ENCODE assay signal across 27 cellular contexts in genomic region chr13:113967206-113967720, GRCh38. TPM values are rescaled to one million over a fixed set of nuclear protein-coding genes. Genes with fewer than 3 reads are reported as not detected.
"Had no signal": no experiment of that assay in that cellular context is flagged by ENCODE, and none has a peak within 500 bp of the region (broad histone marks: within the 10 kb centered on the region; RNA-seq: fewer than 3 reads in every experiment).

No MANE protein-coding gene starts in this region.

- H3K4me1 Mint-ChIP-seq: activated CD4-positive, alpha-beta memory T cell treated with anti-CD3 and anti-CD28 coated beads, Interleukin-2, amount 10 ng/mL, durations not matched to agents 7 days and 5 days; activated CD4-positive, alpha-beta T cell treated with anti-CD3 and anti-CD28 coated beads, Interleukin-2, amount 10 ng/mL, durations not matched to agents 24 days and 14 days; activated naive CD8-positive, alpha-beta T cell treated with anti-CD3 and anti-CD28 coated beads, Interleukin-2, amount 50 U/mL, for 24 hours; immature natural killer cell; nephron progenitor cell; stimulated activated effector memory CD8-positive, alpha-beta T cell treated with anti-CD3 and anti-CD28 coated beads, Interleukin-12 subunit alpha, Interleukin-12 subunit beta, amount 100 ng/mL, for 72 hours had no signal

- H3K27me3 Mint-ChIP-seq: activated CD4-positive, alpha-beta memory T cell treated with anti-CD3 and anti-CD28 coated beads, Interleukin-2, amount 10 ng/mL, durations not matched to agents 7 days and 5 days; activated CD4-positive, alpha-beta T cell treated with anti-CD3 and anti-CD28 coated beads, Interleukin-2, amount 10 ng/mL, durations not matched to agents 24 days and 14 days; activated naive CD8-positive, alpha-beta T cell treated with anti-CD3 and anti-CD28 coated beads, Interleukin-2, amount 50 U/mL, for 24 hours had no signal

- H3K36me3 ChIP-seq: suprapubic skin, vagina had no signal

- H3K27ac Mint-ChIP-seq: activated CD4-positive, alpha-beta memory T cell treated with anti-CD3 and anti-CD28 coated beads, Interleukin-2, amount 10 ng/mL, durations not matched to agents 7 days and 5 days; activated CD4-positive, alpha-beta T cell treated with anti-CD3 and anti-CD28 coated beads, Interleukin-2, amount 10 ng/mL, durations not matched to agents 24 days and 14 days; activated naive CD8-positive, alpha-beta T cell treated with anti-CD3 and anti-CD28 coated beads, Interleukin-2, amount 50 U/mL, for 24 hours; nephron progenitor cell; stimulated activated effector memory CD8-positive, alpha-beta T cell treated with anti-CD3 and anti-CD28 coated beads, Interleukin-12 subunit alpha, Interleukin-12 subunit beta, amount 100 ng/mL, for 72 hours; T-helper 2 cell treated with Interferon-gamma antibody and Interleukin-4, amounts not matched to agents 5 μg/mL and 100 μg/mL, for 36 hours had no signal

- H3K9me3 ChIP-seq: stomach, suprapubic skin, vagina had no signal

- H3K27me3 ChIP-seq: brain microvascular endothelial cell, hepatocyte, stomach, suprapubic skin, vagina had no signal

- H3K4me3 ChIP-seq: hepatocyte, SK-N-MC, skin epidermis, stomach, suprapubic skin, vagina had no signal

- DNase-seq: activated CD4-positive, alpha-beta memory T cell treated with anti-CD3 and anti-CD28 coated beads, Interleukin-2, amount 10 ng/mL, durations not matched to agents 7 days and 5 days; activated CD4-positive, alpha-beta T cell treated with anti-CD3 and anti-CD28 coated beads, Interleukin-2, amount 10 ng/mL, durations not matched to agents 24 days and 14 days; activated gamma-delta T cell; activated naive CD4-positive, alpha-beta T cell treated with anti-CD3 and anti-CD28 coated beads, Interleukin-2, amount 50 U/mL, for 16 hours; activated naive CD8-positive, alpha-beta T cell treated with anti-CD3 and anti-CD28 coated beads, Interleukin-2, amount 50 U/mL, for 24 hours; brain microvascular endothelial cell; central memory CD4-positive, alpha-beta T cell; effector memory CD4-positive, alpha-beta T cell; foreskin keratinocyte; immature natural killer cell; mammary epithelial cell; midbrain; nephron progenitor cell; occipital lobe; retina; stimulated activated CD4-positive, alpha-beta T cell treated with anti-CD3 and anti-CD28 coated beads, Interleukin-1b, Interleukin-23, amount 100 ng/mL, for 48 hours; stomach; trophoblast cell had no signal

- H3K4me3 Mint-ChIP-seq: activated CD4-positive, alpha-beta memory T cell treated with anti-CD3 and anti-CD28 coated beads, Interleukin-2, amount 10 ng/mL, durations not matched to agents 7 days and 5 days; activated CD4-positive, alpha-beta T cell treated with anti-CD3 and anti-CD28 coated beads, Interleukin-2, amount 10 ng/mL, durations not matched to agents 24 days and 14 days; activated naive CD8-positive, alpha-beta T cell treated with anti-CD3 and anti-CD28 coated beads, Interleukin-2, amount 50 U/mL, for 24 hours; immature natural killer cell; nephron progenitor cell; stimulated activated effector memory CD8-positive, alpha-beta T cell treated with anti-CD3 and anti-CD28 coated beads, Interleukin-12 subunit alpha, Interleukin-12 subunit beta, amount 100 ng/mL, for 72 hours; T-helper 2 cell treated with Interferon-gamma antibody and Interleukin-4, amounts not matched to agents 5 μg/mL and 100 μg/mL, for 36 hours had no signal

- H3K9me3 Mint-ChIP-seq: activated CD4-positive, alpha-beta memory T cell treated with anti-CD3 and anti-CD28 coated beads, Interleukin-2, amount 10 ng/mL, durations not matched to agents 7 days and 5 days; activated CD4-positive, alpha-beta T cell treated with anti-CD3 and anti-CD28 coated beads, Interleukin-2, amount 10 ng/mL, durations not matched to agents 24 days and 14 days; activated naive CD8-positive, alpha-beta T cell treated with anti-CD3 and anti-CD28 coated beads, Interleukin-2, amount 50 U/mL, for 24 hours; immature natural killer cell; stimulated activated effector memory CD8-positive, alpha-beta T cell treated with anti-CD3 and anti-CD28 coated beads, Interleukin-12 subunit alpha, Interleukin-12 subunit beta, amount 100 ng/mL, for 72 hours; T-helper 2 cell treated with Interferon-gamma antibody and Interleukin-4, amounts not matched to agents 5 μg/mL and 100 μg/mL, for 36 hours had no signal

- H3K27ac ChIP-seq: brain microvascular endothelial cell, foreskin keratinocyte, hepatocyte, SK-N-MC, skin epidermis, suprapubic skin, vagina, VCaP had no signal

- ATAC-seq: activated CD4-positive, CD25-positive, alpha-beta regulatory T cell treated with anti-CD3 and anti-CD28 coated beads, Interleukin-2, amount 50 U/mL, for 24 hours; activated naive CD8-positive, alpha-beta T cell treated with anti-CD3 and anti-CD28 coated beads, Interleukin-2, amount 50 U/mL, for 24 hours; foreskin keratinocyte; stimulated activated effector memory CD8-positive, alpha-beta T cell treated with anti-CD3 and anti-CD28 coated beads, Interleukin-12 subunit alpha, Interleukin-12 subunit beta, amount 100 ng/mL, for 72 hours had no signal

RNA-seq across cellular contexts. Expression of gene C13orf46, which starts 6.6 kb away (rescaled TPM):
- total RNA-seq: foreskin keratinocyte, vagina had no signal
